Comparison of ENCODE assay signal across 1 cellular context in the genomic region with DNA sequence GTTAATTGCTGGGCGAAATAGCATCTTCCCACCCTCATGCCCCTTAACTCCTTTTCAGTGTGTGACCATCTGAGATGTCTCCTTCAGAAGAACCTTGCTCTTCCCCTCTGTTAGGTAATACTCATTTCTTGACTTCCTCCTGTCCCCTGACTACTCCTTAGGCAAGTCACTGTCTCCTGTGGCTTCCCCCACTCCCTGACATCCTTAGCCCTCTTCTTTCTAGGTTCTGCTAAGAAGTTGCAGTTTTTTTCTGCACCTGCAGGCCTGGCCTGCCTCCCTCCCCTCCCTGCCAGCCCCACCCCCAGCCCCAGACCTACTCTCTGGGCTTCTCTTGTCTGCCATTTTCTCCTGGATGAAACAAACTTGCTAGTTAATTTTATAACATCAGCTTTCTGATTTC.
TF ChIP-seq lines count a peak whose summit lies in the region.

No MANE protein-coding gene starts in this region.

TF ChIP-seq in WTC11, 78 proteins besides CTCF, POLR2A, EP300 and RAD21 (continued from another document):
- TF ChIP-seq, protein P1, sequence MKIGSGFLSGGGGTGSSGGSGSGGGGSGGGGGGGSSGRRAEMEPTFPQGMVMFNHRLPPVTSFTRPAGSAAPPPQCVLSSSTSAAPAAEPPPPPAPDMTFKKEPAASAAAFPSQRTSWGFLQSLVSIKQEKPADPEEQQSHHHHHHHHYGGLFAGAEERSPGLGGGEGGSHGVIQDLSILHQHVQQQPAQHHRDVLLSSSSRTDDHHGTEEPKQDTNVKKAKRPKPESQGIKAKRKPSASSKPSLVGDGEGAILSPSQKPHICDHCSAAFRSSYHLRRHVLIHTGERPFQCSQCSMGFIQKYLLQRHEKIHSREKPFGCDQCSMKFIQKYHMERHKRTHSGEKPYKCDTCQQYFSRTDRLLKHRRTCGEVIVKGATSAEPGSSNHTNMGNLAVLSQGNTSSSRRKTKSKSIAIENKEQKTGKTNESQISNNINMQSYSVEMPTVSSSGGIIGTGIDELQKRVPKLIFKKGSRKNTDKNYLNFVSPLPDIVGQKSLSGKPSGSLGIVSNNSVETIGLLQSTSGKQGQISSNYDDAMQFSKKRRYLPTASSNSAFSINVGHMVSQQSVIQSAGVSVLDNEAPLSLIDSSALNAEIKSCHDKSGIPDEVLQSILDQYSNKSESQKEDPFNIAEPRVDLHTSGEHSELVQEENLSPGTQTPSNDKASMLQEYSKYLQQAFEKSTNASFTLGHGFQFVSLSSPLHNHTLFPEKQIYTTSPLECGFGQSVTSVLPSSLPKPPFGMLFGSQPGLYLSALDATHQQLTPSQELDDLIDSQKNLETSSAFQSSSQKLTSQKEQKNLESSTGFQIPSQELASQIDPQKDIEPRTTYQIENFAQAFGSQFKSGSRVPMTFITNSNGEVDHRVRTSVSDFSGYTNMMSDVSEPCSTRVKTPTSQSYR (CRISPR knock-in tag; IDR thresholded peaks at IDR 0.05), result no peak
- TF ChIP-seq ZNF396 (CRISPR knock-in tag; IDR thresholded peaks at IDR 0.05; ENCODE audit: borderline replicate concordance) (no peak), TEAD1 (CRISPR knock-in tag; IDR thresholded peaks at IDR 0.05) (no peak), GTF2I (CRISPR knock-in tag; conservative IDR thresholded peaks at IDR 0.05) (no peak), SOX15 (CRISPR knock-in tag; IDR thresholded peaks at IDR 0.05) (no peak), ZNF416 (CRISPR knock-in tag; IDR thresholded peaks at IDR 0.05) (no peak), ZBTB21 (CRISPR knock-in tag; IDR thresholded peaks at IDR 0.05; ENCODE audit: borderline replicate concordance) (no peak), ESRRA (CRISPR knock-in tag; IDR thresholded peaks at IDR 0.05; ENCODE audit: borderline replicate concordance) (no peak), SMAD4 (CRISPR knock-in tag; IDR thresholded peaks at IDR 0.05) (no peak)
- TF ChIP-seq, protein P2, sequence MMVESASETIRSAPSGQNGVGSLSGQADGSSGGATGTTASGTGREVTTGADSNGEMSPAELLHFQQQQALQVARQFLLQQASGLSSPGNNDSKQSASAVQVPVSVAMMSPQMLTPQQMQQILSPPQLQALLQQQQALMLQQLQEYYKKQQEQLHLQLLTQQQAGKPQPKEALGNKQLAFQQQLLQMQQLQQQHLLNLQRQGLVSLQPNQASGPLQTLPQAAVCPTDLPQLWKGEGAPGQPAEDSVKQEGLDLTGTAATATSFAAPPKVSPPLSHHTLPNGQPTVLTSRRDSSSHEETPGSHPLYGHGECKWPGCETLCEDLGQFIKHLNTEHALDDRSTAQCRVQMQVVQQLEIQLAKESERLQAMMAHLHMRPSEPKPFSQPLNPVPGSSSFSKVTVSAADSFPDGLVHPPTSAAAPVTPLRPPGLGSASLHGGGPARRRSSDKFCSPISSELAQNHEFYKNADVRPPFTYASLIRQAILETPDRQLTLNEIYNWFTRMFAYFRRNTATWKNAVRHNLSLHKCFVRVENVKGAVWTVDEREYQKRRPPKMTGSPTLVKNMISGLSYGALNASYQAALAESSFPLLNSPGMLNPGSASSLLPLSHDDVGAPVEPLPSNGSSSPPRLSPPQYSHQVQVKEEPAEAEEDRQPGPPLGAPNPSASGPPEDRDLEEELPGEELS (CRISPR knock-in tag; IDR thresholded peaks at IDR 0.05), result no peak
- TF ChIP-seq, protein P3, sequence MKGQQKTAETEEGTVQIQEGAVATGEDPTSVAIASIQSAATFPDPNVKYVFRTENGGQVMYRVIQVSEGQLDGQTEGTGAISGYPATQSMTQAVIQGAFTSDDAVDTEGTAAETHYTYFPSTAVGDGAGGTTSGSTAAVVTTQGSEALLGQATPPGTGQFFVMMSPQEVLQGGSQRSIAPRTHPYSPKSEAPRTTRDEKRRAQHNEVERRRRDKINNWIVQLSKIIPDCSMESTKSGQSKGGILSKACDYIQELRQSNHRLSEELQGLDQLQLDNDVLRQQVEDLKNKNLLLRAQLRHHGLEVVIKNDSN (CRISPR knock-in tag; IDR thresholded peaks at IDR 0.05), result no peak
- TF ChIP-seq, protein P4, sequence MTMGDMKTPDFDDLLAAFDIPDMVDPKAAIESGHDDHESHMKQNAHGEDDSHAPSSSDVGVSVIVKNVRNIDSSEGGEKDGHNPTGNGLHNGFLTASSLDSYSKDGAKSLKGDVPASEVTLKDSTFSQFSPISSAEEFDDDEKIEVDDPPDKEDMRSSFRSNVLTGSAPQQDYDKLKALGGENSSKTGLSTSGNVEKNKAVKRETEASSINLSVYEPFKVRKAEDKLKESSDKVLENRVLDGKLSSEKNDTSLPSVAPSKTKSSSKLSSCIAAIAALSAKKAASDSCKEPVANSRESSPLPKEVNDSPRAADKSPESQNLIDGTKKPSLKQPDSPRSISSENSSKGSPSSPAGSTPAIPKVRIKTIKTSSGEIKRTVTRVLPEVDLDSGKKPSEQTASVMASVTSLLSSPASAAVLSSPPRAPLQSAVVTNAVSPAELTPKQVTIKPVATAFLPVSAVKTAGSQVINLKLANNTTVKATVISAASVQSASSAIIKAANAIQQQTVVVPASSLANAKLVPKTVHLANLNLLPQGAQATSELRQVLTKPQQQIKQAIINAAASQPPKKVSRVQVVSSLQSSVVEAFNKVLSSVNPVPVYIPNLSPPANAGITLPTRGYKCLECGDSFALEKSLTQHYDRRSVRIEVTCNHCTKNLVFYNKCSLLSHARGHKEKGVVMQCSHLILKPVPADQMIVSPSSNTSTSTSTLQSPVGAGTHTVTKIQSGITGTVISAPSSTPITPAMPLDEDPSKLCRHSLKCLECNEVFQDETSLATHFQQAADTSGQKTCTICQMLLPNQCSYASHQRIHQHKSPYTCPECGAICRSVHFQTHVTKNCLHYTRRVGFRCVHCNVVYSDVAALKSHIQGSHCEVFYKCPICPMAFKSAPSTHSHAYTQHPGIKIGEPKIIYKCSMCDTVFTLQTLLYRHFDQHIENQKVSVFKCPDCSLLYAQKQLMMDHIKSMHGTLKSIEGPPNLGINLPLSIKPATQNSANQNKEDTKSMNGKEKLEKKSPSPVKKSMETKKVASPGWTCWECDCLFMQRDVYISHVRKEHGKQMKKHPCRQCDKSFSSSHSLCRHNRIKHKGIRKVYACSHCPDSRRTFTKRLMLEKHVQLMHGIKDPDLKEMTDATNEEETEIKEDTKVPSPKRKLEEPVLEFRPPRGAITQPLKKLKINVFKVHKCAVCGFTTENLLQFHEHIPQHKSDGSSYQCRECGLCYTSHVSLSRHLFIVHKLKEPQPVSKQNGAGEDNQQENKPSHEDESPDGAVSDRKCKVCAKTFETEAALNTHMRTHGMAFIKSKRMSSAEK (CRISPR knock-in tag; IDR thresholded peaks at IDR 0.05; ENCODE audit: borderline replicate concordance), result no peak
- TF ChIP-seq, protein P5, sequence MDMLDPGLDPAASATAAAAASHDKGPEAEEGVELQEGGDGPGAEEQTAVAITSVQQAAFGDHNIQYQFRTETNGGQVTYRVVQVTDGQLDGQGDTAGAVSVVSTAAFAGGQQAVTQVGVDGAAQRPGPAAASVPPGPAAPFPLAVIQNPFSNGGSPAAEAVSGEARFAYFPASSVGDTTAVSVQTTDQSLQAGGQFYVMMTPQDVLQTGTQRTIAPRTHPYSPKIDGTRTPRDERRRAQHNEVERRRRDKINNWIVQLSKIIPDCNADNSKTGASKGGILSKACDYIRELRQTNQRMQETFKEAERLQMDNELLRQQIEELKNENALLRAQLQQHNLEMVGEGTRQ (CRISPR knock-in tag; IDR thresholded peaks at IDR 0.05), result no peak
TF ChIP-seq in WTC11: peak in this region for 0.
